ENCODE assay signal across 14 cellular contexts in the genomic region with DNA sequence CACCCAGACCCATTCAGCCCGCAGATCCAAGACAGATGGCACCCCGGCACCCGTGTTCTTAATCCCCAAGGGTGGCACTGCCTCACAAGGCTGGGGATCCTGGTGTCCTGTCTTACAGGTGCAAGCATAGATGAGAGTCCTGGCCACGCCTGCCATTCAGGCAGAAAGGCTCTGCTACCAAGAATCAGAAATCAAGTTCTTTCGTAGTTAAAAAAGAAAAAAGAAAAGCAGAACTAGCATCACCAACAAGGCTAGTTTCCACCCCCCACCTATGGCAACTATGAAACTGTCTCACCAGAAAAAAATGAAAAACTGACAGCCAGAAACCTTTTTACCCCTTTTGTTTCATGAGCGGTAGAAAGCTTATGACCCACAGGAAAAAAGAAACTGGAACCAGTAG.
DNase-seq lines count a peak whose midpoint lies in the region; ATAC-seq and TF ChIP-seq lines count a peak whose summit lies in the region.
"Had no signal": no experiment of that assay in that cellular context is flagged by ENCODE, and none has a peak within 500 bp of the region (broad histone marks: within the 10 kb centered on the region; RNA-seq: fewer than 3 reads in every experiment).

No MANE protein-coding gene starts in this region.

- ATAC-seq in GM18867 (IDR thresholded peaks at IDR 0.05; ENCODE audit: unreplicated experiment) (peak; percentile 65), GM21619 (IDR thresholded peaks at IDR 0.05; ENCODE audit: unreplicated experiment) (peak; percentile 50), heart left ventricle (no peak)

- H3K36me3 ChIP-seq in Karpas-422 (ENCODE audit: insufficient read depth, low read length) = no peaks in the 10 kb centered on the region
- H3K36me3 ChIP-seq in heart left ventricle = no peaks in the 10 kb centered on the region
- H3K36me3 ChIP-seq: esophagus muscularis mucosa had no signal

- no peaks in the 10 kb centered on the region for H3K9me3 Mint-ChIP-seq in osteocyte (ENCODE audit: unreplicated experiment)

- H3K4me1 ChIP-seq in Karpas-422 (ENCODE audit: low read length) (no peaks in the 10 kb centered on the region), heart left ventricle (no peaks in the 10 kb centered on the region)
- H3K4me1 ChIP-seq: esophagus muscularis mucosa, parathyroid adenoma had no signal

- H2AFZ ChIP-seq in Karpas-422 (ENCODE audit: low read length) = no peak overlapping the region
- H2AFZ ChIP-seq: parathyroid adenoma had no signal

- no peaks in the 10 kb centered on the region for H3K36me3 Mint-ChIP-seq in osteocyte (ENCODE audit: unreplicated experiment)

- DNase-seq in Karpas-422 = peak; percentile 16
- DNase-seq in osteocyte (ENCODE audit: extremely low spot score, unreplicated experiment) = no peak
- no peak for DNase-seq in heart left ventricle
- DNase-seq in NCI-H1092 (lab: John Stamatoyannopoulos, UW) = no peak
- no peak for DNase-seq in cerebellar cortex (ENCODE audit: low spot score)
- DNase-seq in SHP77 treated with DMSO at 0.1 percent for 48 hours (lab: John Stamatoyannopoulos, UW) = no peak
- DNase-seq: hippocampal formation, OCI-M1, substantia nigra had no signal

- intact Hi-C loops in heart left ventricle (cut with DNase I) = no loop called here

- TF ChIP-seq CTCF in osteocyte (IDR thresholded peaks at IDR 0.05) (no peak), heart left ventricle (IDR thresholded peaks at IDR 0.05) (no peak)

- H3K27ac ChIP-seq in Karpas-422 (ENCODE audit: low read length) (no peak overlapping the region), heart left ventricle (no peak overlapping the region)
- H3K27ac ChIP-seq: C4-2B, esophagus muscularis mucosa, parathyroid adenoma had no signal

- H3K9me3 ChIP-seq in Karpas-422 (ENCODE audit: low read length) (no peaks in the 10 kb centered on the region), heart left ventricle (no peaks in the 10 kb centered on the region)
- H3K9me3 ChIP-seq: esophagus muscularis mucosa had no signal

- no peaks in the 10 kb centered on the region for H3K27me3 ChIP-seq in Karpas-422 (ENCODE audit: low read length)
- H3K27me3 ChIP-seq in heart left ventricle = peaks cover 0 to 3% (median 0%) of the 10 kb centered on the region in 9 donors
- H3K27me3 ChIP-seq: esophagus muscularis mucosa had no signal

- no peak overlapping the region for H3K4me2 ChIP-seq in Karpas-422 (ENCODE audit: low read depth, low read length, poor library complexity, severe bottlenecking)

- 88 to 89% (median 89%) methylated on average over 6 of the region's 6 CpGs for WGBS in heart left ventricle, 4 donors

- peaks cover 54% of the 10 kb centered on the region for H3K4me1 Mint-ChIP-seq in osteocyte (ENCODE audit: unreplicated experiment)

- H3K9ac ChIP-seq in Karpas-422 (ENCODE audit: low read length) = no peak overlapping the region
- H3K9ac ChIP-seq: parathyroid adenoma had no signal

- no peak overlapping the region for H3K4me3 Mint-ChIP-seq in osteocyte (ENCODE audit: unreplicated experiment)

- H3K79me2 ChIP-seq in Karpas-422 (ENCODE audit: low read length) = no peaks in the 10 kb centered on the region
- H3K79me2 ChIP-seq: parathyroid adenoma had no signal

- H3K9me2 ChIP-seq in Karpas-422 (replicated peaks; ENCODE audit: insufficient read depth, low read length) = no peaks in the 10 kb centered on the region

- TF ChIP-seq POLR2A in heart left ventricle (IDR thresholded peaks at IDR 0.05) = no peak

- no peak overlapping the region for H3K4me3 ChIP-seq in Karpas-422 (ENCODE audit: low read length)
- H3K4me3 ChIP-seq in heart left ventricle = no peak overlapping the region
- H3K4me3 ChIP-seq: esophagus muscularis mucosa had no signal

- peak overlapping the region; percentile 63 for H3K27ac Mint-ChIP-seq in osteocyte (ENCODE audit: unreplicated experiment)

- H4K20me1 ChIP-seq in Karpas-422 (ENCODE audit: insufficient read depth, low read depth, low read length) = no peaks in the 10 kb centered on the region

- H3K27me3 Mint-ChIP-seq in osteocyte (ENCODE audit: unreplicated experiment) = no peaks in the 10 kb centered on the region

Comparison
In these comparisons a context has a peak if more than half of its experiments do, and no peak if none do; other contexts are left out.
1. ATAC-seq: peak in GM18867 (single experiment) and GM21619 (single experiment); none in heart left ventricle (0 of 4).